13 cellular contexts compared by ENCODE assay signal in the genomic region with DNA sequence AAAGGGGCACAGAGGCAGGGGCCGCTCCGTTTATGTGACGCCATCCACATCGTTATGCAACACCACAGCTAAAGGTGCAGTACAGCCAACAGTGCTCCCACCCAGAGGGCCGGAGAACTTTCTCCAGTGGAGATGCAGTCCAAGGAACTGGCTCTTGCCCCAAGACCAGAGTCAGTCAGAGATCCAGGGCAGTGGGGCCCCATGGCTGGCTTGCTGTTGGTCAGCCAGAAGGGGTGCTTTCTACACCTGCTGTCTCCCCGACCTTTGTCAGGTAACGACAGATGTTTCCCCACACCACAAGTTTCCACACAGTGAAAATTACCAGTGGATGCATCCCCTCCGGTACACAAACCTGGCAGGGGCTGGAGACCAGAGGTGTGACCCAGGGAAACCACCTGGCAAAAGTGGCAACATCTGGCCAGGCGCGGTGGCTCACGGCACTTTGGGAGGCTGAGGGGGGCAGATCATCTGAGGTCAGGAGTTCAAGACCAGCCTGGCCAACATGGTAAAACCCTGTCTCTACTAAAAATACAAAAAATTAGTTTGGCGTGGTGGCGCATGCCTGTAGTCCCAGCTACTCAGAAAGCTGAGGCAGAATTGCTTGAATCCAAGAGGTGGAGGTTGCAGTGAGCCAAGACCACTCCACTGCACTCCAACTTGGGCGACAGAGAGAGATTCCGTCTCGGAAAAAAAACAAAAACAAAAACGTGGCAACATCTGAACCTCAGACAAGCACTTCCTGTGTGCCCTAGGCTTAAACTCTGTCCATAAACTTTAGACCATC.
"Had no signal": no experiment of that assay in that cellular context is flagged by ENCODE, and none has a peak within 500 bp of the region (broad histone marks: within the 10 kb centered on the region; RNA-seq: fewer than 3 reads in every experiment).

No MANE protein-coding gene starts in this region.

- H3K9me3 ChIP-seq: lower lobe of right lung had no signal

- H3K36me3 Mint-ChIP-seq: naive B cell had no signal

- H3K4me3 ChIP-seq: hepatocyte, lower lobe of right lung had no signal

- H3K4me2 ChIP-seq: hepatocyte had no signal

- DNase-seq: activated CD4-positive, alpha-beta T cell treated with anti-CD3 and anti-CD28 coated beads, Interleukin-2, amount 50 U/mL, for 4 hours; activated CD8-positive, alpha-beta memory T cell treated with anti-CD3 and anti-CD28 coated beads, Interleukin-2, amount 10 ng/mL, durations not matched to agents 7 days and 5 days; activated naive CD4-positive, alpha-beta T cell treated with Interleukin-2 at 50 U/mL for 16 hours; amygdala; brain microvascular endothelial cell; lower lobe of right lung; naive B cell; occipital lobe; SHP77 had no signal

- H3K27ac Mint-ChIP-seq: activated CD8-positive, alpha-beta memory T cell treated with anti-CD3 and anti-CD28 coated beads, Interleukin-2, amount 10 ng/mL, durations not matched to agents 7 days and 5 days; T-helper 2 cell treated with Interferon-gamma antibody and Interleukin-4, amounts not matched to agents 5 μg/mL and 100 μg/mL, for 36 hours; type B pancreatic cell had no signal

- H3K27ac ChIP-seq: brain microvascular endothelial cell, lower lobe of right lung had no signal

- H3K9me3 Mint-ChIP-seq: naive B cell; T-helper 2 cell treated with Interferon-gamma antibody and Interleukin-4, amounts not matched to agents 5 μg/mL and 100 μg/mL, for 36 hours; type B pancreatic cell had no signal

- H3K4me3 Mint-ChIP-seq: activated CD8-positive, alpha-beta memory T cell treated with anti-CD3 and anti-CD28 coated beads, Interleukin-2, amount 10 ng/mL, durations not matched to agents 7 days and 5 days; naive B cell; T-helper 2 cell treated with Interferon-gamma antibody and Interleukin-4, amounts not matched to agents 5 μg/mL and 100 μg/mL, for 36 hours; type B pancreatic cell had no signal

- ATAC-seq: activated CD4-positive, CD25-positive, alpha-beta regulatory T cell treated with anti-CD3 and anti-CD28 coated beads, Interleukin-2, amount 50 U/mL, for 24 hours; activated CD8-positive, alpha-beta memory T cell treated with anti-CD3 and anti-CD28 coated beads, Interleukin-2, amount 10 ng/mL, durations not matched to agents 7 days and 5 days had no signal

- H3K27me3 ChIP-seq: brain microvascular endothelial cell, hepatocyte had no signal

- H3K79me2 ChIP-seq: hepatocyte had no signal

- H2AFZ ChIP-seq: hepatocyte had no signal

- H3K27me3 Mint-ChIP-seq: activated CD8-positive, alpha-beta memory T cell treated with anti-CD3 and anti-CD28 coated beads, Interleukin-2, amount 10 ng/mL, durations not matched to agents 7 days and 5 days; naive B cell; type B pancreatic cell had no signal
